Comparison of ENCODE assay signal across 9 cellular contexts in the genomic region with DNA sequence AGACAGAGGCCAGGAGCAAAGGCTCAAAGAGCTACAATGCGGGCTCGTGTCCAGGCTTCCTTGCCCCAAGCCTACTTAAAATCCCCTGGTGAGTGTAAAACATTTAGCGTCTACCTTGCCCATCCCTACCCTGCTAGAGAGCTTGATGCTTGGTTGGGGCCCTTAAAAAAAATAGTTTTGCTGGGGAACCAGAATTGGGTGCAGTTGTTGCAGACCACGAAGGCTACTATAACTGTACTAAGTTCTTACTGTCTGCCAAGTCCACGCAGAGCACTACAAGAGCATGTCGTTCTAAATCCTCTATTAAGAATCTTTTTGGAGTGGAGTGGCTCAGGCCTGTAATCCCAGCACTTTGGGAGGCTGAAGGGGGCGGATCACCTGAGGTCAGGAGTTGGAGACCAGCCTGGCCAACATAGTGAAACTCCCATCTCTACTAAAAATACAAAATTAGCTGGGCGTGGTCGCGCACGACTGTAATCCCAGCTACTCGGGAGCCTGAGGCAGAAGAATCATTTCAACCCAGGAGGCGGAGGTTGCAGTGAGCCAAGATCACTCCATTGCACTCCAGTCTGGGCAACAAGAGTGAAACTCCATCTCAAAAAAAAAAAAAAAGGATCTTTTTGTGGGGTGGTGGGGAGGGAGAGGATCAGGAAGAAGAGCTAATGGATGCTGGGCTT. TPM values are rescaled to one million over a fixed set of nuclear protein-coding genes. Genes with fewer than 3 reads are reported as not detected.
DNase-seq lines count a peak whose midpoint lies in the region; ATAC-seq, FAIRE-seq and TF ChIP-seq lines count a peak whose summit lies in the region.
"Not testable (repeated sequence)": the region's sequence is repeated elsewhere in the genome, so short reads cannot be mapped to it uniquely, and the experiment has no call there.
"Had no signal": no experiment of that assay in that cellular context is flagged by ENCODE, and none has a peak within 500 bp of the region (broad histone marks: within the 10 kb centered on the region; RNA-seq: fewer than 3 reads in every experiment).

No MANE protein-coding gene starts in this region.

- not testable (repeated sequence) for H3K27me3 ChIP-seq in GM23248 (replicated peaks; ENCODE audit: insufficient read depth); OCI-LY3 (ENCODE audit: low read depth, low read length); liver (ENCODE audit: control insufficient read depth in 4 of 4, insufficient read depth in 4 of 4, low read length in 3 of 4); neural progenitor cell
- H3K27me3 ChIP-seq in gastroesophageal sphincter = peaks cover 12% of the 10 kb centered on the region

- H3K79me2 ChIP-seq in GM23248 (ENCODE audit: insufficient read depth); OCI-LY3 (ENCODE audit: low read length); neural progenitor cell (ENCODE audit: low read depth): not testable (repeated sequence)

- H2AFZ ChIP-seq in GM23248 = peak overlapping the region; percentile 32; the same call in 1 of the 2 replicates
- not testable (repeated sequence) for H2AFZ ChIP-seq in OCI-LY3 (ENCODE audit: low read depth, low read length)
- peak overlapping the region; percentile 60 for H2AFZ ChIP-seq in neural progenitor cell (replicated peaks)

- H4K20me1 ChIP-seq in GM23248 (ENCODE audit: insufficient read depth); OCI-LY3 (ENCODE audit: insufficient read depth, low read length); neural progenitor cell (ENCODE audit: low read depth): not testable (repeated sequence)

- H3K9me2 ChIP-seq in GM23248 (ENCODE audit: insufficient read depth) = not testable (repeated sequence)

- TF ChIP-seq EP300 in A549 (IDR thresholded peaks at IDR 0.05); gastroesophageal sphincter (IDR thresholded peaks at IDR 0.05): not testable (repeated sequence)

- H3K27ac Mint-ChIP-seq in WTC11, neural progenitor cell: not testable (repeated sequence)

- H3F3A ChIP-seq in GM23248 (ENCODE audit: insufficient read depth); neural progenitor cell (ENCODE audit: low read depth): not testable (repeated sequence)

- H3K4me2 ChIP-seq in A549 (peak overlapping the region; percentile 32; the same call in 2 of the 3 replicates), GM23248 (ENCODE audit: unreplicated experiment) (peak overlapping the region; percentile 16), OCI-LY3 (ENCODE audit: low read length) (0 out of 2 replicates have a peak overlapping the region, but pooled peaks have one; percentile 12)
- not testable (repeated sequence) for H3K4me2 ChIP-seq in neural progenitor cell

- POLR2A ChIA-PET in A549 (lab: Yijun Ruan, JAX) = interaction anchor here (0.8 to 1.4 kb wide), 2 partner anchors 25 to 205 kb away, joined by 3 read pairs; no protein-coding TSS in a partner anchor
- POLR2A ChIA-PET in WTC11 (lab: Charles Lee) = interaction anchor here (0.7 kb wide), 1 partner anchor 15 kb away, joined by 3 read pairs; no protein-coding TSS in a partner anchor

- H3K9me3 Mint-ChIP-seq in WTC11, neural progenitor cell: not testable (repeated sequence)

- not testable (repeated sequence) for H3K36me3 ChIP-seq in GM23248 (ENCODE audit: low read depth); OCI-LY3 (replicated peaks; ENCODE audit: low read depth, low read length); gastroesophageal sphincter; liver (ENCODE audit: control insufficient read depth in 4 of 4, insufficient read depth in 3 of 4, low read depth in 1 of 4, low read length in 3 of 4); neural progenitor cell

- not testable (repeated sequence) for H3K4me3 ChIP-seq in A549; GM23248; OCI-LY3 (ENCODE audit: low read length); gastroesophageal sphincter; liver (ENCODE audit: low read depth in 1 of 3, low read length in 3 of 3); neural progenitor cell

- ATAC-seq in A549 (peak in 1 of 2 experiments; percentile 1; a peak in 1 of 6 replicates), gastroesophageal sphincter (peak; percentile 2)
- ATAC-seq in WTC11 = not testable (repeated sequence)

- not testable (repeated sequence) for H3K4me3 Mint-ChIP-seq in WTC11, neural progenitor cell

- not testable (repeated sequence) for H3K9me3 ChIP-seq in A549; GM23248 (ENCODE audit: low read depth); OCI-LY3 (ENCODE audit: insufficient read depth, low read length); gastroesophageal sphincter; liver (ENCODE audit: control insufficient read depth in 4 of 4, low read length in 3 of 4); neural progenitor cell (ENCODE audit: low read depth)

- TF ChIP-seq CTCF in A549 (IDR thresholded peaks at IDR 0.05); OCI-LY3 (IDR thresholded peaks at IDR 0.05; ENCODE audit: low read depth, low read length); liver (IDR thresholded peaks at IDR 0.05; ENCODE audit: low read depth, low read length, missing input control); neural progenitor cell (IDR thresholded peaks at IDR 0.05): not testable (repeated sequence)
- TF ChIP-seq CTCF in WTC11 (IDR thresholded peaks at IDR 0.05) (peak; percentile 3; the same call in 1 of the 2 replicates), gastroesophageal sphincter (IDR thresholded peaks at IDR 0.05) (peak in 1 of 4 experiments; percentile 13)

- H3K36me3 Mint-ChIP-seq in WTC11, neural progenitor cell: not testable (repeated sequence)

- not testable (repeated sequence) for H3K9ac ChIP-seq in GM23248; OCI-LY3 (ENCODE audit: low read length); liver (ENCODE audit: low read depth in 1 of 2, low read length in 2 of 2); neural progenitor cell

- CTCF ChIA-PET in A549 (lab: Yijun Ruan, JAX) (interaction anchor here (0.6 to 10.1 kb wide), 95 partner anchors 9 to 830 kb away, joined by 3 to 191 read pairs (median 4); partner anchors contain the start of genes COL27A1 and KIF12), WTC11 (lab: Charles Lee) (interaction anchor here (0.5 to 5.6 kb wide), 70 partner anchors 9 to 489 kb away, joined by 3 to 109 read pairs (median 4); partner anchors contain the start of genes AKNA, COL27A1 and KIF12)

- not testable (repeated sequence) for TF ChIP-seq RAD21 in A549 (conservative IDR thresholded peaks at IDR 0.05 in 1 of 2, IDR thresholded peaks at IDR 0.05 in 1 of 2)
- TF ChIP-seq RAD21 in liver (IDR thresholded peaks at IDR 0.05) = peak in 1 of 2 donors; percentile 27

- WGBS in A549 (ENCODE audit: missing lambda C conversion rate) = 56% methylated on average over 13 of the region's 13 CpGs
- whole genome bisulfite sequencing in GM23248 (ENCODE audit: low coverage in 1 of 2, low lambda C conversion rate in 2 of 2, missing lambda C conversion rate in 2 of 2), 2 experiments = 32 to 33% methylated on average over 13 of the region's 13 CpGs
- 21 to 53% methylated on average over 7 to 10 of the region's 13 CpGs for WGBS in gastroesophageal sphincter (ENCODE audit: low coverage in 1 of 2), 2 donors
- WGBS in liver = 41% methylated on average over 13 of the region's 13 CpGs

- in situ Hi-C loops in GM23248 (cut with MboI) = not testable (repeated sequence)

- not testable (repeated sequence) for FAIRE-seq in A549 (lab: Jason Lieb, UNC)

- DNase-seq in A549 (ENCODE audit: low read depth in 1 of 2, low spot score in 1 of 2); GM23248; WTC11 (ENCODE audit: low spot score); neural progenitor cell (ENCODE audit: low spot score): not testable (repeated sequence)
- peak; percentile 35 for DNase-seq in ureter (ENCODE audit: low spot score)

- not testable (repeated sequence) for TF ChIP-seq POLR2A in A549 (IDR thresholded peaks at IDR 0.05; ENCODE audit: low read length); gastroesophageal sphincter (IDR thresholded peaks at IDR 0.05)

- H3K27me3 Mint-ChIP-seq in WTC11 (ENCODE audit: low read depth) = peaks cover 36% of the 10 kb centered on the region
- peaks cover 11% of the 10 kb centered on the region for H3K27me3 Mint-ChIP-seq in neural progenitor cell (ENCODE audit: insufficient read depth, low read depth)

- not testable (repeated sequence) for H3K4me1 Mint-ChIP-seq in WTC11, neural progenitor cell

- H3K27ac ChIP-seq in A549 = peak overlapping the region; percentile 93 to 94
- H3K27ac ChIP-seq in GM23248; OCI-LY3 (ENCODE audit: low read length); gastroesophageal sphincter; neural progenitor cell: not testable (repeated sequence)
- peak overlapping the region; percentile 67 to 87 for H3K27ac ChIP-seq in liver (ENCODE audit: low read depth in 1 of 2, low read length in 2 of 2)

- H3K4me1 ChIP-seq in A549 (peaks cover 68% of the 10 kb centered on the region), gastroesophageal sphincter (peaks cover 0 to 24% (median 0%) of the 10 kb centered on the region in 3 donors), liver (ENCODE audit: control insufficient read depth in 4 of 4, insufficient read depth in 4 of 4, low read length in 3 of 4) (peaks cover 4 to 53% (median 44%) of the 10 kb centered on the region in 4 donors)
- not testable (repeated sequence) for H3K4me1 ChIP-seq in GM23248 (ENCODE audit: insufficient read depth); OCI-LY3 (ENCODE audit: low read length); neural progenitor cell

RNA-seq across cellular contexts. Expression of gene AMBP, which starts 4.8 kb away (rescaled TPM):
- polyA plus RNA-seq in A549 (2011; rRNA removed) = 9.4 and 9.9 TPM in 2 replicates
- polyA plus RNA-seq in A549 (2012; cell fraction: cytosol; rRNA removed) = 5.5 and 6.4 TPM in 2 replicates
- polyA plus RNA-seq in A549 (2012; cell fraction: nucleus; rRNA removed) = 9.1 and 9.3 TPM in 2 replicates
- 6.1 to 9.2 TPM (median 6.8 TPM) in 3 replicates for polyA plus RNA-seq in A549 (2017; fragmentation: RNase III; extraction: RNeasy Plus Mini Kit Qiagen cat#74134 plus additional on column Dnase treatment)
- polyA minus RNA-seq in A549 (2011; rRNA and poly(A)+ RNA removed) = 4.5 and 8.3 TPM in 2 replicates
- total RNA-seq in GM23248 (2014; rRNA removed; shearing (Covaris generic)) = not detected in 2 replicates
- not detected in 2 replicates for polyA plus RNA-seq in GM23248 (2016; fragmentation: Nextera tagmentation; extraction: Ambion mirVana)
- 3.3 to 3.6 TPM (median 3.5 TPM) in 3 replicates for total RNA-seq in WTC11 (2021)
- total RNA-seq in gastroesophageal sphincter = not detected
- total RNA-seq in liver = 1,000 to 10,000 TPM; 3,440 to 3,808 TPM
- polyA plus RNA-seq in liver = 1,000 to 10,000 TPM; 5,918 to 6,678 TPM
- 0.56 TPM in 1 of 2 replicates, not detected in the other for total RNA-seq in neural progenitor cell (ENCODE audit: low replicate concordance)
- 0.99 TPM for total RNA-seq in ureter
- total RNA-seq: Right ventricle myocardium inferior had no signal

RNA-seq across cellular contexts. Expression of gene KIF12, which starts 16.2 kb away (rescaled TPM):
- 6.2 and 6.3 TPM in 2 replicates for polyA plus RNA-seq in A549 (2011; rRNA removed)
- polyA plus RNA-seq in A549 (2012; cell fraction: cytosol; rRNA removed) = 3.5 and 6.1 TPM in 2 replicates
- polyA plus RNA-seq in A549 (2012; cell fraction: nucleus; rRNA removed) = 17.1 and 24.5 TPM in 2 replicates
- polyA plus RNA-seq in A549 (2017; fragmentation: RNase III; extraction: RNeasy Plus Mini Kit Qiagen cat#74134 plus additional on column Dnase treatment) = 4.4 to 6.0 TPM (median 5.2 TPM) in 3 replicates
- polyA minus RNA-seq in A549 (2011; rRNA and poly(A)+ RNA removed) = 4.5 and 9.5 TPM in 2 replicates
- not detected in 2 replicates for total RNA-seq in GM23248 (2014; rRNA removed; shearing (Covaris generic))
- polyA plus RNA-seq in GM23248 (2016; fragmentation: Nextera tagmentation; extraction: Ambion mirVana) = not detected in 2 replicates
- 3.0 to 4.0 TPM (median 3.1 TPM) in 3 replicates for total RNA-seq in WTC11 (2021)
- total RNA-seq in gastroesophageal sphincter = not detected
- 10 to 100 TPM in 1 of 2 donors, 1 to 10 TPM in 1; 3.8 to 11.5 TPM for total RNA-seq in liver
- polyA plus RNA-seq in liver = 10 to 100 TPM in 1 of 2 donors, 1 to 10 TPM in 1; 2.9 to 11.8 TPM
- 0.56 and 0.59 TPM in 2 replicates for total RNA-seq in neural progenitor cell (ENCODE audit: low replicate concordance)
- total RNA-seq in ureter = 6.4 TPM
- total RNA-seq: Right ventricle myocardium inferior had no signal

Comparison
In these comparisons a context has a peak if more than half of its experiments do, and no peak if none do; other contexts are left out.
1. RNA of gene AMBP, which starts 4.8 kb away (total RNA-seq): 3,440 to 3,808 TPM in liver; 3.3 to 3.6 TPM in WTC11, 0.99 TPM in ureter (single experiment), not detected in GM23248, not detected in gastroesophageal sphincter and 0.56 TPM in neural progenitor cell; every median in the first group is over 100 times any median in the second.